In genomic region chr1:22402336-22403053, GRCh38 we compare ENCODE assay signal across 21 cellular contexts.
"Had no signal": no experiment of that assay in that cellular context is flagged by ENCODE, and none has a peak within 500 bp of the region (broad histone marks: within the 10 kb centered on the region; RNA-seq: fewer than 3 reads in every experiment).

No MANE protein-coding gene starts in this region.

- H3K4me1 Mint-ChIP-seq: memory B cell had no signal

- H3K27ac Mint-ChIP-seq: memory B cell, mesothelial cell of epicardium, natural killer cell had no signal

- ATAC-seq: esophagus mucosa; gastrocnemius medialis; heart right ventricle; left lung; lower lobe of right lung; stimulated activated naive CD8-positive, alpha-beta T cell treated with anti-CD3 and anti-CD28 coated beads, Interleukin-15, Interleukin-2, amounts not matched to agents 100 U/mL and 50 U/mL, for 24 hours had no signal

- H3K9me3 Mint-ChIP-seq: memory B cell, mesothelial cell of epicardium, natural killer cell, neural crest cell had no signal

- H3K27ac ChIP-seq: gastrocnemius medialis, heart right ventricle, left lung, lower lobe of right lung, right atrium auricular region, sigmoid colon, suprapubic skin, thyroid gland, upper lobe of left lung, uterus had no signal

- H3K4me1 ChIP-seq: gastrocnemius medialis, heart right ventricle, left lung, lower lobe of right lung, right atrium auricular region, sigmoid colon, suprapubic skin, thyroid gland, upper lobe of left lung, uterus had no signal

- DNase-seq: effector memory CD4-positive, alpha-beta T cell; gastrocnemius medialis; heart right ventricle; hypothalamus; islet precursor cell; left lung; lower lobe of right lung; natural killer cell; sigmoid colon; small intestine; stimulated activated CD4-positive, alpha-beta T cell treated with anti-CD3 and anti-CD28 coated beads, Interleukin-12 subunit alpha, Interleukin-12 subunit beta, amount 100 ng/mL, for 4 hours; stimulated activated naive CD8-positive, alpha-beta T cell treated with anti-CD3 and anti-CD28 coated beads, Interleukin-15, Interleukin-2, amounts not matched to agents 100 U/mL and 50 U/mL, for 24 hours; thyroid gland; uterus had no signal

- H3K4me3 Mint-ChIP-seq: memory B cell, mesothelial cell of epicardium, natural killer cell, neural crest cell had no signal

- H3K9me3 ChIP-seq: gastrocnemius medialis, heart right ventricle, left lung, lower lobe of right lung, right atrium auricular region, sigmoid colon, suprapubic skin, thyroid gland, upper lobe of left lung, uterus had no signal

- H3K36me3 ChIP-seq: gastrocnemius medialis, heart right ventricle, left lung, lower lobe of right lung, right atrium auricular region, sigmoid colon, suprapubic skin, thyroid gland, upper lobe of left lung, uterus had no signal

- H3K4me3 ChIP-seq: gastrocnemius medialis, heart right ventricle, left lung, lower lobe of right lung, right atrium auricular region, sigmoid colon, suprapubic skin, thyroid gland, upper lobe of left lung, uterus had no signal

- H3K36me3 Mint-ChIP-seq: memory B cell, mesothelial cell of epicardium, natural killer cell had no signal

- H3K27me3 ChIP-seq: right atrium auricular region, thyroid gland, upper lobe of left lung, uterus had no signal
